10 cellular contexts compared by ENCODE assay signal in genomic region chr5:127785098-127785927, GRCh38.
DNase-seq lines count a peak whose midpoint lies in the region; ATAC-seq and FAIRE-seq lines count a peak whose summit lies in the region.
"Had no signal": no experiment of that assay in that cellular context is flagged by ENCODE, and none has a peak within 500 bp of the region (broad histone marks: within the 10 kb centered on the region; RNA-seq: fewer than 3 reads in every experiment).

No MANE protein-coding gene starts in this region.

- FAIRE-seq in HTR-8/SVneo (lab: Jason Lieb, UNC) = no peak

- no peak overlapping the region for H3K4me3 ChIP-seq in Jurkat, Clone E6-1 (ENCODE audit: low read length)
- H3K4me3 ChIP-seq: cardiac muscle cell had no signal

- DNase-seq in AG20443 (ENCODE audit: low spot score) = peak; percentile 65
- DNase-seq in Jurkat, Clone E6-1 (ENCODE audit: low read depth, low spot score) = peak; percentile 27
- peak; percentile 81 for DNase-seq in epithelial cell of prostate (ENCODE audit: low read depth, low spot score)
- DNase-seq in NCI-H1105 (lab: John Stamatoyannopoulos, UW) = no peak
- no peak for DNase-seq in HTR-8/SVneo (ENCODE audit: insufficient read length, low spot score)
- DNase-seq in NCI-H1436 (lab: John Stamatoyannopoulos, UW) = no peak

- no peak overlapping the region for H3K27ac ChIP-seq in epithelial cell of prostate
- H3K27ac ChIP-seq: cardiac muscle cell had no signal

- peak; percentile 79 for ATAC-seq in GM19438 (IDR thresholded peaks at IDR 0.05; ENCODE audit: low read depth, unreplicated experiment)
- no peak for ATAC-seq in HG03571 (IDR thresholded peaks at IDR 0.05; ENCODE audit: unreplicated experiment)
- ATAC-seq: HCT116 had no signal

Comparison
In these comparisons a context has a peak if more than half of its experiments do, and no peak if none do; other contexts are left out.
1. DNase-seq: peak in AG20443 (single experiment), Jurkat, Clone E6-1 (single experiment) and epithelial cell of prostate (single experiment); none in NCI-H1105 (single experiment), HTR-8/SVneo (single experiment) and NCI-H1436 (single experiment).